23 cellular contexts compared by ENCODE assay signal in the genomic region with DNA sequence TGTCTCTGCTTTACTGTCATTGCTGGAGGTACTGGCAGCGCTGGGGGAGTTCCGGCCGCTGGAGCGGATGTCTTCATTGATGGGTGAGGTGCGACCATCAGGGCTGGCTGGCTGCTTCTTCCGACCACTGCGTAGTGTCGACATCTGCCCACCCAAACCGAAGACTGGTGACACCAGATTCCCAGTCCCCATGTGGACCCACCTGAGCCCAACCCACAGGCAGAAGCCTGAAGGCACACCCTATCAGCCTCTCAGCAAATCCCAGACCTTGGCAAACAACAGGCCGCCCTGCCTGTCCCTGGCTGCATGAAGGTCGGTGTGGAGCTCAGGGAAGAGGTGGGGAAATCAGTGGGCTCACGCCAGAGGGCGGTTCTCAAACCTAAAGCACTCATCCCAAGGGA. TPM values are rescaled to one million over a fixed set of nuclear protein-coding genes. Genes with fewer than 3 reads are reported as not detected.
A peak's percentile ranks its signal among the peaks of the same experiment; 100 is the strongest.
DNase-seq lines count a peak whose midpoint lies in the region; ATAC-seq and TF ChIP-seq lines count a peak whose summit lies in the region.
"Had no signal": no experiment of that assay in that cellular context is flagged by ENCODE, and none has a peak within 500 bp of the region (broad histone marks: within the 10 kb centered on the region; RNA-seq: fewer than 3 reads in every experiment).

No MANE protein-coding gene starts in this region.

- H3K36me3 Mint-ChIP-seq in activated naive CD4-positive, alpha-beta T cell treated with anti-CD3 and anti-CD28 coated beads, Interleukin-2, amount 10 ng/mL, durations not matched to agents 7 days and 5 days, result peaks cover 38% of the 10 kb centered on the region

- peak in 3 of 8 donors; percentile 22 to 64 (median 28) for ATAC-seq in heart right ventricle
- peak in 3 of 4 donors; percentile 23 to 42 (median 24) for ATAC-seq in psoas muscle
- no peak for ATAC-seq in GM18502 (IDR thresholded peaks at IDR 0.05; ENCODE audit: poor library complexity, unreplicated experiment)
- ATAC-seq: HepG2 had no signal

- H3K4me1 ChIP-seq in heart right ventricle (peaks cover 16 to 71% (median 56%) of the 10 kb centered on the region in 9 donors), psoas muscle (peaks cover 48% of the 10 kb centered on the region), transverse colon (peaks cover 20 to 34% (median 24%) of the 10 kb centered on the region in 4 donors)

- WGBS in heart right ventricle, 2 donors, result 82 to 84% methylated on average over 13 of the region's 13 CpGs
- WGBS in psoas muscle, 3 donors, result 80 to 88% (median 85%) methylated on average over 13 of the region's 13 CpGs
- 92% methylated on average over 13 of the region's 13 CpGs; no CpG with 5 or more reads in 1 of the 2 donors for WGBS in transverse colon (ENCODE audit: low coverage in 1 of 2), 2 donors

- H3K4me3 Mint-ChIP-seq in activated naive CD4-positive, alpha-beta T cell treated with anti-CD3 and anti-CD28 coated beads, Interleukin-2, amount 10 ng/mL, durations not matched to agents 7 days and 5 days, result no peak overlapping the region
- H3K4me3 Mint-ChIP-seq: activated naive CD8-positive, alpha-beta T cell; H9 had no signal

- TF ChIP-seq EP300 in transverse colon (IDR thresholded peaks at IDR 0.05; ENCODE audit: low read depth), result no peak

- peak overlapping the region; percentile 42 for H3K27ac Mint-ChIP-seq in activated naive CD4-positive, alpha-beta T cell treated with anti-CD3 and anti-CD28 coated beads, Interleukin-2, amount 10 ng/mL, durations not matched to agents 7 days and 5 days

- H3K36me3 ChIP-seq in heart right ventricle (peaks cover 0 to 92% (median 48%) of the 10 kb centered on the region in 9 donors), psoas muscle (ENCODE audit: insufficient read depth in 1 of 2, low read depth in 1 of 2) (peaks cover 5 to 65% of the 10 kb centered on the region in 2 donors), transverse colon (peaks cover 0 to 43% (median 22%) of the 10 kb centered on the region in 4 donors), brain microvascular endothelial cell (replicated peaks) (peaks cover 80% of the 10 kb centered on the region)
- H3K36me3 ChIP-seq: ovary had no signal

- H3K27ac ChIP-seq in heart right ventricle (peak overlapping the region in 9 of 10 donors; percentile 29 to 93 (median 59)), psoas muscle (peak overlapping the region; percentile 63), transverse colon (peak overlapping the region in 3 of 4 donors; percentile 36 to 58 (median 55)), brain microvascular endothelial cell (no peak overlapping the region)
- H3K27ac ChIP-seq: hepatocyte, ovary, PC-9 had no signal

- TF ChIP-seq POLR2A in transverse colon (IDR thresholded peaks at IDR 0.05), result no peak

- no peak for DNase-seq in activated naive CD4-positive, alpha-beta T cell treated with anti-CD3 and anti-CD28 coated beads, Interleukin-2, amount 10 ng/mL, durations not matched to agents 7 days and 5 days
- DNase-seq in activated naive CD4-positive, alpha-beta T cell treated with Interleukin-2 at 50 U/mL for 16 hours, result no peak
- no peak for DNase-seq in heart right ventricle
- peak in 1 of 2 donors; percentile 71 for DNase-seq in psoas muscle
- no peak for DNase-seq in transverse colon
- DNase-seq in brain microvascular endothelial cell, result no peak
- no peak for DNase-seq in amygdala (lab: John Stamatoyannopoulos, UW)
- DNase-seq: activated CD4-positive, alpha-beta T cell treated with anti-CD3 and anti-CD28 coated beads for 1 hour; activated T-cell treated with anti-CD3 and anti-CD28 coated beads, Interleukin-2, amount 50 U/mL, for 1 hour; AML-193; DMS53; H9; Kasumi-1; naive B cell; NCI-H524 treated with DMSO at 0.1 percent for 48 hours; NK-92 treated with Interleukin-12 subunit alpha and Interleukin-12 subunit beta, amount 100 ng/mL, for 24 hours; ovary; PC-9; SIG-M5 had no signal

- H3K9me3 ChIP-seq in heart right ventricle (no peaks in the 10 kb centered on the region), psoas muscle (no peaks in the 10 kb centered on the region), transverse colon (no peaks in the 10 kb centered on the region)
- H3K9me3 ChIP-seq: ovary had no signal

- in situ Hi-C loops in transverse colon (cut with MboI; ENCODE audit: low pct_ligation_motif_present in 1 of 4, low pct_unique_long_range_greater_than_20kb in 1 of 4, low sequenced_read_pairs in 3 of 4) (no loop called here), brain microvascular endothelial cell (cut with HindIII; ENCODE audit: low pct_ligation_motif_present, low sequenced_read_pairs) (no loop called here)

- H3K4me3 ChIP-seq in heart right ventricle (no peak overlapping the region), psoas muscle (no peak overlapping the region), transverse colon (no peak overlapping the region), brain microvascular endothelial cell (ENCODE audit: low read depth, low read length) (no peak overlapping the region)
- H3K4me3 ChIP-seq: hepatocyte, ovary, PC-9 had no signal

- H3K27me3 Mint-ChIP-seq in activated naive CD4-positive, alpha-beta T cell treated with anti-CD3 and anti-CD28 coated beads, Interleukin-2, amount 10 ng/mL, durations not matched to agents 7 days and 5 days, result no peaks in the 10 kb centered on the region
- H3K27me3 Mint-ChIP-seq: activated naive CD8-positive, alpha-beta T cell; naive B cell had no signal

- intact Hi-C loops in heart right ventricle (cut with DNase I) (loop anchor here in 2 of 10 donors (5.0 to 10.0 kb wide), 2 partner anchors 40 to 162 kb away; no protein-coding TSS in a partner anchor), psoas muscle (cut with DNase I) (no loop called here), transverse colon (cut with DNase I; ENCODE audit: low total_unique reads) (no loop called here)

- no peaks in the 10 kb centered on the region for H3K9me3 Mint-ChIP-seq in activated naive CD4-positive, alpha-beta T cell treated with anti-CD3 and anti-CD28 coated beads, Interleukin-2, amount 10 ng/mL, durations not matched to agents 7 days and 5 days
- H3K9me3 Mint-ChIP-seq: H9, naive B cell had no signal

- no peaks in the 10 kb centered on the region for H3K4me1 Mint-ChIP-seq in activated naive CD4-positive, alpha-beta T cell treated with anti-CD3 and anti-CD28 coated beads, Interleukin-2, amount 10 ng/mL, durations not matched to agents 7 days and 5 days

- TF ChIP-seq CTCF in heart right ventricle (IDR thresholded peaks at IDR 0.05), result no peak
- no peak for TF ChIP-seq CTCF in psoas muscle (IDR thresholded peaks at IDR 0.05)
- TF ChIP-seq CTCF in transverse colon (IDR thresholded peaks at IDR 0.05), result no peak
- TF ChIP-seq CTCF in brain microvascular endothelial cell (IDR thresholded peaks at IDR 0.05; ENCODE audit: low read depth, low read length, missing control alignments), result no peak

- no peaks in the 10 kb centered on the region for H3K27me3 ChIP-seq in heart right ventricle
- H3K27me3 ChIP-seq in psoas muscle (ENCODE audit: insufficient read depth in 3 of 3, low read length in 2 of 3), result no peaks in the 10 kb centered on the region
- H3K27me3 ChIP-seq in transverse colon, result no peaks in the 10 kb centered on the region
- no peaks in the 10 kb centered on the region for H3K27me3 ChIP-seq in brain microvascular endothelial cell (replicated peaks)
- H3K27me3 ChIP-seq: hepatocyte, ovary had no signal

- CTCF ChIA-PET in activated naive CD4-positive, alpha-beta T cell treated with anti-CD3 and anti-CD28 coated beads, Interleukin-2, amount 10 ng/mL, durations not matched to agents 7 days and 5 days (lab: Charles Lee), result no interaction called here

RNA-seq across cellular contexts. Expression of a gene that starts 44.8 kb away (rescaled TPM):
- total RNA-seq in heart right ventricle (1 to 10 TPM in 7 of 10 donors, under 1 TPM in 3; 0.53 to 2.7 (median 1.5) TPM), psoas muscle (1 to 10 TPM in 1 of 4 donors, under 1 TPM in 3; 0.44 to 1.4 (median 0.89) TPM), transverse colon (1 to 10 TPM; 2.3 to 7.1 (median 4.1) TPM)
- polyA plus RNA-seq in heart right ventricle (1 to 10 TPM; 3.2 to 4.1 TPM), psoas muscle (1 to 10 TPM in 1 of 3 donors, under 1 TPM in 2; 0.60 to 1.1 (median 0.96) TPM)
- total RNA-seq: HepG2 had no signal
- polyA plus RNA-seq: HepG2 had no signal
